In the genomic region with DNA sequence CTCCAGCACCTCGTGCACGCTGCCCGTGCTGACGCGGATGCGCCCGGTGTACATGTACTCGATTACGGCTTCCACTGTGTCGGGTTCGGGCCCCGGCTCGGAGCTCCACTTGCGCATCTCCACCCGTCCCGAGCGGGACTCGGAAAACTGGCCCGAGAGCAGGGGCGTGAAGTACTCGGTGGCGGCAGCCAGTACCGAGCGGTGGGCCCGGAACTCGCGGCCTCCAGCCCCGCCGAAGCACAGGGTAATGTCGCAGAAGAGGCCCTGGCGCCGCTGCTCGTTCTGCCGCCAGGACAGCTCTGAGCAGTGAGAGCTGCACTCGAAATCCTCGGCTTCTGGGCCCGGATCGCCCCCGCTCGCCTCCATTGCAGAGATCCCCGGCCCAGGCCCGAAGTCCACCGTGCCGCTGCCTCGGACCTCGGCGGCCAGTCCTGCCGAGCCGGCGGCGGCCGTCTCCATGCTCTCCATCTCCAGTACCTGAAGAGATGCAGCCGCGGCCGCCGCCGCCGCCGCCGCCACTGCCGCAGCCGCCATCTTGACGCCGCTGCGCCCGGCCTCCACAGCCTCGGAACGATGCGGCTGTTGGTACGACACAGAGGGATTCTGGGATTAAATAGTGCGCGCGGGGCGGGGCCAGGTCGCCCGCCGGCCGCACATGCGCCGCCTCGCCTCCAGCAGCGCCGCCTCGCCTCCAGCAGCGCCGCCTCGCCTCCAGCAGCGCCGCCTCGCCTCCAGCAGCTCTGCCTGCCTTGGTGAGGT, we compare ENCODE assay signal across 9 cellular contexts. TPM values are rescaled to one million over a fixed set of nuclear protein-coding genes. Genes with fewer than 3 reads are reported as not detected.
A peak's percentile ranks its signal among the peaks of the same experiment; 100 is the strongest.
DNase-seq lines count a peak whose midpoint lies in the region; ATAC-seq and TF ChIP-seq lines count a peak whose summit lies in the region.
"Had no signal": no experiment of that assay in that cellular context is flagged by ENCODE, and none has a peak within 500 bp of the region (broad histone marks: within the 10 kb centered on the region; RNA-seq: fewer than 3 reads in every experiment).

A gene with protein sequence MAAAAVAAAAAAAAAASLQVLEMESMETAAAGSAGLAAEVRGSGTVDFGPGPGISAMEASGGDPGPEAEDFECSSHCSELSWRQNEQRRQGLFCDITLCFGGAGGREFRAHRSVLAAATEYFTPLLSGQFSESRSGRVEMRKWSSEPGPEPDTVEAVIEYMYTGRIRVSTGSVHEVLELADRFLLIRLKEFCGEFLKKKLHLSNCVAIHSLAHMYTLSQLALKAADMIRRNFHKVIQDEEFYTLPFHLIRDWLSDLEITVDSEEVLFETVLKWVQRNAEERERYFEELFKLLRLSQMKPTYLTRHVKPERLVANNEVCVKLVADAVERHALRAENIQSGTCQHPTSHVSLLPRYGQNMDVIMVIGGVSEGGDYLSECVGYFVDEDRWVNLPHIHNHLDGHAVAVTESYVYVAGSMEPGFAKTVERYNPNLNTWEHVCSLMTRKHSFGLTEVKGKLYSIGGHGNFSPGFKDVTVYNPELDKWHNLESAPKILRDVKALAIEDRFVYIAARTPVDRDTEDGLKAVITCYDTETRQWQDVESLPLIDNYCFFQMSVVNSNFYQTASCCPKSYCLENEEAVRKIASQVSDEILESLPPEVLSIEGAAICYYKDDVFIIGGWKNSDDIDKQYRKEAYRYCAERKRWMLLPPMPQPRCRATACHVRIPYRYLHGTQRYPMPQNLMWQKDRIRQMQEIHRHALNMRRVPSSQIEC (minus strand): TSS at position 587 of the 759 bp plus-strand sequence. CDS start 53 bp downstream, at position 534.

- peak within 1 kb of the TSS; percentile 72 for H3K27ac ChIP-seq in ectodermal cell (ENCODE audit: insufficient read depth, low read depth, low read length, poor library complexity, severe bottlenecking)
- peak within 1 kb of the TSS; percentile 97 for H3K27ac ChIP-seq in lower lobe of right lung

- peaks cover 28 to 32% of the 10 kb centered on the region in 2 donors for H3K36me3 Mint-ChIP-seq in CD14-positive monocyte
- H3K36me3 Mint-ChIP-seq in activated CD4-positive, alpha-beta memory T cell treated with anti-CD3 and anti-CD28 coated beads for 36 hours: peaks cover 19% of the 10 kb centered on the region

- CTCF ChIA-PET in activated CD4-positive, alpha-beta memory T cell treated with anti-CD3 and anti-CD28 coated beads for 36 hours (lab: Charles Lee): interaction anchor here (0.6 to 2.3 kb wide), 6 partner anchors 16 to 175 kb away, joined by 3 to 7 read pairs (median 3); partner anchors contain the start of genes NT5C3B and P3H4

- DNase-seq in CD14-positive monocyte (ENCODE audit: low spot score) (peak; percentile 82), NCI-H774 (lab: John Stamatoyannopoulos, UW) (peak; percentile 96), lower lobe of right lung (peak; percentile 93)
- DNase-seq in activated CD4-positive, alpha-beta memory T cell treated with anti-CD3 and anti-CD28 coated beads for 36 hours: peak; percentile 93
- peak; percentile 72 to 88 (median 77) for DNase-seq in stimulated activated CD4-positive, alpha-beta T cell treated with anti-CD3 and anti-CD28 coated beads, TNF-alpha, amount 100 ng/mL, for 24 hours (ENCODE audit: low read depth in 3 of 3)

- H3K27me3 ChIP-seq in ectodermal cell (ENCODE audit: control insufficient read depth, insufficient read depth, low read length, poor library complexity, severe bottlenecking) (no peaks in the 10 kb centered on the region), lower lobe of right lung (ENCODE audit: low read depth) (no peaks in the 10 kb centered on the region)

- H3K27me3 Mint-ChIP-seq in CD14-positive monocyte (ENCODE audit: low read depth in 3 of 3): no peaks in the 10 kb centered on the region
- no peaks in the 10 kb centered on the region for H3K27me3 Mint-ChIP-seq in activated CD4-positive, alpha-beta memory T cell treated with anti-CD3 and anti-CD28 coated beads for 36 hours

- no peaks in the 10 kb centered on the region for H3K9me3 ChIP-seq in ectodermal cell (ENCODE audit: control insufficient read depth, low read length)
- H3K9me3 ChIP-seq in lower lobe of right lung: no peaks in the 10 kb centered on the region

- no peak for TF ChIP-seq CTCF in CD14-positive monocyte (IDR thresholded peaks at IDR 0.05)
- TF ChIP-seq CTCF in lower lobe of right lung (IDR thresholded peaks at IDR 0.05): peak; percentile 23

- WGBS in ectodermal cell, 2 experiments: 0% methylated on average over 90 of the region's 90 CpGs

- peaks cover 13% of the 10 kb centered on the region for H3K4me1 Mint-ChIP-seq in CD14-positive monocyte
- H3K4me1 Mint-ChIP-seq in activated CD4-positive, alpha-beta memory T cell treated with anti-CD3 and anti-CD28 coated beads for 36 hours (ENCODE audit: low read depth): peaks cover 45% of the 10 kb centered on the region

- peak within 1 kb of the TSS in 4 of 7 donors; percentile 29 to 80 (median 66) for H3K27ac Mint-ChIP-seq in CD14-positive monocyte
- peak within 1 kb of the TSS; percentile 80 for H3K27ac Mint-ChIP-seq in activated CD4-positive, alpha-beta memory T cell treated with anti-CD3 and anti-CD28 coated beads for 36 hours

- H3K4me3 ChIP-seq in ectodermal cell (ENCODE audit: insufficient read depth, low read depth, low read length) (peak within 1 kb of the TSS; percentile 99), lower lobe of right lung (peak within 1 kb of the TSS; percentile 100)

- POLR2A ChIA-PET in activated CD4-positive, alpha-beta memory T cell treated with anti-CD3 and anti-CD28 coated beads for 36 hours (lab: Charles Lee): interaction anchor here (0.9 to 2.8 kb wide), 8 partner anchors 30 to 175 kb away, joined by 3 to 11 read pairs (median 4); partner anchors contain the start of genes ACLY, DNAJC7, EIF1 and NT5C3B

- peaks cover 24% of the 10 kb centered on the region for H3K36me3 ChIP-seq in ectodermal cell (ENCODE audit: control insufficient read depth, insufficient read depth, low read length)
- peaks cover 31% of the 10 kb centered on the region for H3K36me3 ChIP-seq in lower lobe of right lung

- ATAC-seq in GM19395 (IDR thresholded peaks at IDR 0.05; ENCODE audit: unreplicated experiment) (peak; percentile 84), HG03558 (IDR thresholded peaks at IDR 0.05; ENCODE audit: extremely low read depth, unreplicated experiment) (peak; percentile 45), lower lobe of right lung (peak; percentile 98)

- intact Hi-C loops in CD14-positive monocyte (cut with micrococcal nuclease): no loop called here
- intact Hi-C loops in activated CD4-positive, alpha-beta memory T cell treated with anti-CD3 and anti-CD28 coated beads for 36 hours (cut with micrococcal nuclease): loop anchor here (5.0 to 10.0 kb wide), 2 partner anchors 52 to 150 kb away; partner anchors contain the start of genes ACLY and DNAJC7
- intact Hi-C loops in lower lobe of right lung (cut with DNase I): no loop called here

- H3K9me3 Mint-ChIP-seq in CD14-positive monocyte: no peaks in the 10 kb centered on the region
- H3K9me3 Mint-ChIP-seq in activated CD4-positive, alpha-beta memory T cell treated with anti-CD3 and anti-CD28 coated beads for 36 hours: no peaks in the 10 kb centered on the region
- H3K9me3 Mint-ChIP-seq: nephron had no signal

- peaks cover 15% of the 10 kb centered on the region for H3K4me1 ChIP-seq in ectodermal cell (ENCODE audit: control insufficient read depth, insufficient read depth, low read length)
- H3K4me1 ChIP-seq in lower lobe of right lung: peaks cover 36% of the 10 kb centered on the region

- H3K4me3 Mint-ChIP-seq in CD14-positive monocyte: peak within 1 kb of the TSS in 1 of 2 donors; percentile 86
- no peak within 1 kb of the TSS for H3K4me3 Mint-ChIP-seq in activated CD4-positive, alpha-beta memory T cell treated with anti-CD3 and anti-CD28 coated beads for 36 hours

RNA-seq across cellular contexts. Expression of the gene that starts here (rescaled TPM):
- 1 to 10 TPM; 3.0 to 3.4 TPM for polyA plus RNA-seq in CD14-positive monocyte
- total RNA-seq in activated CD4-positive, alpha-beta memory T cell treated with anti-CD3 and anti-CD28 coated beads for 36 hours: 10 to 100 TPM; 23.6 to 25.2 TPM
- polyA plus RNA-seq in ectodermal cell (2013, experiment 1 of 4): 9.0 TPM
- polyA plus RNA-seq in ectodermal cell (2013, experiment 2 of 4): 8.5 TPM
- 7.0 TPM for polyA plus RNA-seq in ectodermal cell (2013, experiment 3 of 4)
- polyA plus RNA-seq in ectodermal cell (2013, experiment 4 of 4): 7.6 TPM
- 12.3 TPM for total RNA-seq in lower lobe of right lung

Comparison
In these comparisons a context has a peak if more than half of its experiments do, and no peak if none do; other contexts are left out.
1. Peak in every context shown above with its lines: DNase-seq, ATAC-seq, H3K4me3 ChIP-seq and H3K27ac ChIP-seq.
2. ATAC-seq: peak in every context shown above with its lines; median percentile 98 in lower lobe of right lung; 84 in GM19395; 45 in HG03558.